Comparison of ENCODE assay signal across 9 cellular contexts in the genomic region with DNA sequence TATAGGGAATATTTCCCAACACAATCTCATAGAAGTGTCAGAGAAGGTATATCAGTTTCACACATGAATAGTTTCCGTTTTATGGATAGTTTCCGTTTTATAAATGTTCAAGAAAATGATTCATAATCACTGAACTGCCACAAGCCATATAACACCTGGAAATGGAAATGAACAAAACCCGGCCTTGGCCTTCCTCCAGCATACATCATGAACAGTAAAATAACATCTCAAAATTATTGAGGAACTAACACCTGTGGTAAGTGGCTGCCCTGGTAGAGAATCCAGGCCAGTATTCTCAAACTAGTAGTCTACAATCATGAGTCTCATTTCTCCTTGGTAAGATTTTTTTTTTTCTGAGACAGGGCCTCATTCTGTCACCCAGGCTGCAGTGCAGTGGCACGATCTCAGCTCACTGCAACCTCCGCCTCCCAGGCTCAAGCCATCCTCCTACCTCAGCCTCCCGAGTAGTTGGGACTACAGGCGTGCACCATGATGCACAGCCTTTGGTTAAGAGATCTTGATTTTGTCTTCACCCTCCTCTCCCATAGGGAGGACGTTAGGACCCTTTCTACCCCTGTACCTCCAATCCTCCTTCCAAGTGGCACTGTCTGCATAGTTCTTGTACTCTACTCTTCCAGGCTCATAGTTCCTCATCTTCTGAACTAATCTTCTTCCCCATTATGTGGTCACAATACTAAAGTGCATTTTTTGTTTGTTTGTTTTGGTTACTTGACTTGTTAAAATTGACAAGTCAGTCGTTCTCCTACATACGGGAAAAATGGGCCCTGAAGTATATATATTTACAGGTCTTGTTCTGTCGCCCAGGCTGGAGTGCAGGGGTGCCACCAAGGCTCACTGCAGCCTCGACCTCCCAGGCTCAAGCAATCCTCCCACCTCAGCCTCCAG. TPM values are rescaled to one million over a fixed set of nuclear protein-coding genes. Genes with fewer than 3 reads are reported as not detected.
DNase-seq lines count a peak whose midpoint lies in the region; ATAC-seq and TF ChIP-seq lines count a peak whose summit lies in the region.
"Had no signal": no experiment of that assay in that cellular context is flagged by ENCODE, and none has a peak within 500 bp of the region (broad histone marks: within the 10 kb centered on the region; RNA-seq: fewer than 3 reads in every experiment).

No MANE protein-coding gene starts in this region.

- H3K9ac ChIP-seq in Loucy (ENCODE audit: low read depth, low read length, poor library complexity, severe bottlenecking): peak overlapping the region; percentile 93

- DNase-seq in MCF 10A (ENCODE audit: unreplicated experiment) (no peak), nephron progenitor cell (no peak), ACHN (no peak), activated gamma-delta T cell (lab: John Stamatoyannopoulos, UW) (no peak), amygdala (lab: John Stamatoyannopoulos, UW) (no peak), NCI-H226 (no peak)

- H3K27ac Mint-ChIP-seq in MCF 10A (ENCODE audit: low read depth, unreplicated experiment) (peak overlapping the region; percentile 87), nephron progenitor cell (no peak overlapping the region)

- TF ChIP-seq CTCF in Loucy (conservative IDR thresholded peaks at IDR 0.05; ENCODE audit: low read length) (no peak), MCF 10A (IDR thresholded peaks at IDR 0.05; ENCODE audit: unreplicated experiment) (no peak), nephron progenitor cell (IDR thresholded peaks at IDR 0.05) (no peak)

- H3K9me3 ChIP-seq in Loucy (ENCODE audit: insufficient read depth, low read depth, low read length): no peaks in the 10 kb centered on the region
- H3K9me3 ChIP-seq: SJSA1 had no signal

- no peak overlapping the region for H2AFZ ChIP-seq in Loucy (ENCODE audit: low read length)

- H3K4me2 ChIP-seq in Loucy (ENCODE audit: low read depth, low read length, poor library complexity, severe bottlenecking): peak overlapping the region; percentile 80

- CTCF ChIA-PET in MCF 10A (lab: Yijun Ruan, JAX): interaction anchor here (0.6 to 1.1 kb wide), 4 partner anchors 15 to 67 kb away, joined by 3 to 4 read pairs (median 3); no protein-coding TSS in a partner anchor

- peaks cover 7% of the 10 kb centered on the region for H3K4me1 Mint-ChIP-seq in MCF 10A (ENCODE audit: insufficient read depth, unreplicated experiment)
- peaks cover 12% of the 10 kb centered on the region for H3K4me1 Mint-ChIP-seq in nephron progenitor cell

- H3K9me3 Mint-ChIP-seq in MCF 10A (ENCODE audit: unreplicated experiment) (no peaks in the 10 kb centered on the region), nephron progenitor cell (no peaks in the 10 kb centered on the region)

- H3K36me3 Mint-ChIP-seq in MCF 10A (ENCODE audit: insufficient read depth, unreplicated experiment): no peaks in the 10 kb centered on the region
- H3K36me3 Mint-ChIP-seq in nephron progenitor cell (ENCODE audit: low read depth): no peaks in the 10 kb centered on the region

- H4K20me1 ChIP-seq in Loucy (ENCODE audit: insufficient read depth, low read length, poor library complexity, severe bottlenecking): no peaks in the 10 kb centered on the region

- H3K79me2 ChIP-seq in Loucy (ENCODE audit: insufficient read depth, low read length): no peaks in the 10 kb centered on the region

- intact Hi-C loops in MCF 10A (cut with micrococcal nuclease): no loop called here

- H3K4me1 ChIP-seq in Loucy (ENCODE audit: insufficient read depth, low read length, poor library complexity, severe bottlenecking): peaks cover 24% of the 10 kb centered on the region

- H3K4me3 ChIP-seq in Loucy (ENCODE audit: low read length, poor library complexity, severe bottlenecking): peak overlapping the region; percentile 95

- H3K4me3 Mint-ChIP-seq in MCF 10A (ENCODE audit: unreplicated experiment) (peak overlapping the region; percentile 78), nephron progenitor cell (peak overlapping the region; percentile 86)

- H3K36me3 ChIP-seq in Loucy (ENCODE audit: insufficient read depth, low read length): no peaks in the 10 kb centered on the region
- H3K36me3 ChIP-seq: SJSA1 had no signal

- no peaks in the 10 kb centered on the region for H3K27me3 ChIP-seq in Loucy (ENCODE audit: insufficient read depth, low read length, poor library complexity, severe bottlenecking)
- H3K27me3 ChIP-seq: SJSA1 had no signal

- ATAC-seq in GM18505 (IDR thresholded peaks at IDR 0.05; ENCODE audit: unreplicated experiment): peak; percentile 33

- peaks cover 7% of the 10 kb centered on the region; the same call in 1 of the 2 replicates for H3F3A ChIP-seq in Loucy (ENCODE audit: low read depth)

- TSS peak; percentile 95 for BruUV-seq in MCF 10A (replicated peaks; lab: Mats Ljungman, UMichigan)

- TF ChIP-seq POLR2A in GM18505 (IDR thresholded peaks at IDR 0.05; ENCODE audit: borderline replicate concordance, extremely low read depth, insufficient read depth, insufficient read length): no peak

- POLR2A ChIA-PET in MCF 10A (lab: Yijun Ruan, JAX): interaction anchor here (0.6 to 2.2 kb wide), 8 partner anchors 13 to 179 kb away, joined by 3 to 24 read pairs (median 6); a partner anchor contains a TSS

- H3K27me3 Mint-ChIP-seq in MCF 10A (ENCODE audit: insufficient read depth, unreplicated experiment) (peaks cover 9% of the 10 kb centered on the region), nephron progenitor cell (ENCODE audit: low read depth, poor library complexity) (peaks cover 34% of the 10 kb centered on the region)

- H3K9me2 ChIP-seq in Loucy (replicated peaks; ENCODE audit: low read depth, low read length): no peaks in the 10 kb centered on the region

- in situ Hi-C loops in ACHN (cut with HindIII; ENCODE audit: low pct_ligation_motif_present, low pct_unique_long_range_greater_than_20kb, low sequenced_read_pairs): no loop called here

RNA-seq across cellular contexts. Expression of a gene that starts 15.0 kb away (rescaled TPM):
- 0.49 and 0.61 TPM in 2 replicates for total RNA-seq in MCF 10A (2022)
